8 cellular contexts compared by ENCODE assay signal in the genomic region with DNA sequence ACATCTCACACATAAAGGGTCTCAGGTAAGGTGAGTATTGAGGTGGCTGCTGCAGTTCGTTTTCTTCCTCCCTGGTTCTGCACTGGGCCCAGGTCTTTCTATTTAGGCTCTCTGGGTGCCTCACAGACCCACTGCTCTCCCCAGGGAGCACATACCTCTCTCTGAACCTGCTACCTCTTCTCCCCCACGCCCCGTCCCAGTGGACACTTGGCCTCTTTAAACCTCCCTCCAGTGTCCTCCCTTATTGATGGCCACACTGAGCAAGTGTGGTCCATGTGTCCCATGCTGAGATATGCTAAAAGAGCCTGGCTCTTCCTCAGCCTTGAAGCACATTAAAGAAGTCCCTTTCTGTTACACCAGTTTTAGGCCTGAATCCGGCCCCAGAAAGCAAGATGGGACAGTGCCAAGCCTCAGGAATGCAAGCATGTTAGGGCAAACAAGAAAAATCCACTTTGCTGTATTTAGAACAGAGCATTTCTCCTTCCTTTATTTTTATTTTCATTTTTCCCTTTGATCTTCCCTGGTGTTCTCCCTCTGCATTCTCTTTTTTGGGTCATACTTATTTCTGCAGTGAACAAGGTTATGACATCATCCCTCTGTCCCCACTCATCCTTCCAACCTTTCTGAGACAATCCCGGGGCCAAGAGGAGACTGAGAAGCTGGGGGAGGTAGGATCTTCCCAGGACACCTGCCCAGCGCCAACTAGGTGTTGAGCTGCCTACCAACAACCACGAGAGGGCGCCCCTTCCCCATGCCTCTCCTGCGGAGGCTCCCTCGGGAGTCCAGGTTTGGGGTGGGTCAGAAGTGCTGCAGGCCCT. TPM values are rescaled to one million over a fixed set of nuclear protein-coding genes. Genes with fewer than 3 reads are reported as not detected.
DNase-seq lines count a peak whose midpoint lies in the region; ATAC-seq and TF ChIP-seq lines count a peak whose summit lies in the region.

No MANE protein-coding gene starts in this region.

- H4K8ac ChIP-seq in H9 (replicated peaks; ENCODE audit: insufficient read length, low read depth, low read length) = no peak overlapping the region

- H3K27me3 ChIP-seq in H9 (ENCODE audit: insufficient read depth, low read length) = no peaks in the 10 kb centered on the region
- no peaks in the 10 kb centered on the region for H3K27me3 ChIP-seq in body of pancreas

- H3K79me1 ChIP-seq in H9 (ENCODE audit: insufficient read depth, low read depth, low read length, poor library complexity, severe bottlenecking) = no peaks in the 10 kb centered on the region

- TF ChIP-seq POLR2A in body of pancreas (IDR thresholded peaks at IDR 0.05) = no peak

- H3K9ac ChIP-seq in H9 (ENCODE audit: extremely low read depth, insufficient read length, low read length) = no peak overlapping the region

- no peak overlapping the region for H2BK5ac ChIP-seq in H9 (ENCODE audit: insufficient read length, low read length)

- H3K9me3 Mint-ChIP-seq in H9 = no peaks in the 10 kb centered on the region; a peak in 1 of 5 replicates

- no peak overlapping the region for H4K91ac ChIP-seq in H9 (ENCODE audit: insufficient read length, low read depth, low read length)

- no peak overlapping the region for H3K4me2 ChIP-seq in H9 (ENCODE audit: insufficient read depth, insufficient read length, low read length)

- peak; percentile 56 for DNase-seq in DMS153 (lab: John Stamatoyannopoulos, UW)
- DNase-seq in H9 = peak; percentile 90
- peak; percentile 19 for DNase-seq in NCI-H1694 (lab: John Stamatoyannopoulos, UW)
- DNase-seq in UCSD-AML1 (lab: John Stamatoyannopoulos, UW; ENCODE audit: unreplicated experiment) = peak; percentile 72
- peak; percentile 74 to 83 (median 80) for DNase-seq in body of pancreas
- DNase-seq in iPS-NIHi11 (ENCODE audit: low spot score) = peak; percentile 91
- peak; percentile 51 to 61 for DNase-seq in stimulated activated CD4-positive, alpha-beta T cell treated with anti-CD3 and anti-CD28 coated beads, Interleukin-15, amount 100 ng/mL, for 1 hour (ENCODE audit: low read depth in 1 of 2, low spot score in 1 of 2)

- no peak overlapping the region for H3K23ac ChIP-seq in H9 (ENCODE audit: insufficient read length, low read depth, low read length)

- H3K27me3 Mint-ChIP-seq in H9 (ENCODE audit: low read depth) = peaks cover 8% of the 10 kb centered on the region

- no CpG with 5 or more reads among the region's 10 CpGs for WGBS in H9 (ENCODE audit: extremely low coverage, insufficient read length, low lambda C conversion rate)
- 21 to 22% methylated on average over 8 to 10 of the region's 10 CpGs for WGBS in body of pancreas, 2 donors

- peaks cover 4% of the 10 kb centered on the region for H3K4me1 ChIP-seq in H9 (ENCODE audit: insufficient read depth, low read length)
- peaks cover 15% of the 10 kb centered on the region for H3K4me1 ChIP-seq in body of pancreas

- H2AK5ac ChIP-seq in H9 (ENCODE audit: insufficient read length, low read length) = no peak overlapping the region

- no peak overlapping the region for H3K4ac ChIP-seq in H9 (ENCODE audit: low read depth, low read length)

- H3K27ac ChIP-seq in H9 (ENCODE audit: insufficient read length, low read depth, low read length) = no peak overlapping the region
- H3K27ac ChIP-seq in body of pancreas = no peak overlapping the region

- H3K36me3 ChIP-seq in body of pancreas (replicated peaks in 1 of 2; ENCODE audit: insufficient read depth in 1 of 2, low read depth in 2 of 2) = no peaks in the 10 kb centered on the region

- no peaks in the 10 kb centered on the region for H4K20me1 ChIP-seq in H9 (ENCODE audit: control insufficient read depth, insufficient read depth, insufficient read length)

- H3K4me1 Mint-ChIP-seq in H9 = peaks cover 54 to 59% of the 10 kb centered on the region in 2 experiments

- intact Hi-C loops in body of pancreas (cut with DNase I) = no loop called here

- no peak overlapping the region for H3K14ac ChIP-seq in H9 (ENCODE audit: insufficient read depth, low read length)

- no peak overlapping the region for H2BK12ac ChIP-seq in H9 (ENCODE audit: insufficient read length, low read depth, low read length)

- H3K18ac ChIP-seq in H9 (ENCODE audit: insufficient read length, low read depth, low read length) = no peak overlapping the region

- no peak overlapping the region for H2AFZ ChIP-seq in H9 (ENCODE audit: low read length)

- TF ChIP-seq CTCF in H9 (conservative IDR thresholded peaks at IDR 0.05) (peak; percentile 95), body of pancreas (IDR thresholded peaks at IDR 0.05) (peak; percentile 86 to 95 (median 90))

- H3T11ph ChIP-seq in H9 (ENCODE audit: low read length) = no peak overlapping the region

- no peaks in the 10 kb centered on the region for H3K23me2 ChIP-seq in H9 (ENCODE audit: insufficient read length, low read depth, low read length, poor library complexity, severe bottlenecking)

- no peak overlapping the region for H3K56ac ChIP-seq in H9 (ENCODE audit: insufficient read length, low read depth, low read length)

- H3K4me3 Mint-ChIP-seq in H9 = no peak overlapping the region

- no peak overlapping the region for H3K27ac Mint-ChIP-seq in H9

- peak; percentile 87 for ATAC-seq in body of pancreas
- ATAC-seq in GM18520 (IDR thresholded peaks at IDR 0.05; ENCODE audit: unreplicated experiment) = no peak

- no peaks in the 10 kb centered on the region for H3K9me3 ChIP-seq in H9 (ENCODE audit: control insufficient read depth, low read depth, low read length)
- H3K9me3 ChIP-seq in body of pancreas = no peaks in the 10 kb centered on the region

- H2BK120ac ChIP-seq in H9 (ENCODE audit: low read depth, low read length, poor library complexity, severe bottlenecking) = no peak overlapping the region

- no peak overlapping the region for H4K5ac ChIP-seq in H9 (ENCODE audit: insufficient read length, low read depth, low read length)

- no peak overlapping the region for H2BK20ac ChIP-seq in H9 (ENCODE audit: low read depth, low read length, poor library complexity, severe bottlenecking)

- H3K36me3 Mint-ChIP-seq in H9 (ENCODE audit: insufficient read depth in 1 of 3, low read depth in 3 of 3) = no peaks in the 10 kb centered on the region

- no peak overlapping the region for H2BK15ac ChIP-seq in H9 (ENCODE audit: low read depth, low read length)

- H3K79me2 ChIP-seq in H9 (ENCODE audit: insufficient read depth, low read length) = no peaks in the 10 kb centered on the region

- no peak overlapping the region for H3K4me3 ChIP-seq in body of pancreas

RNA-seq across cellular contexts. Expression of a gene that starts 5.0 kb away (rescaled TPM):
- total RNA-seq in H9 (2021) (not detected in 2 replicates), body of pancreas (not detected)

RNA-seq across cellular contexts. Expression of a gene that starts 22.1 kb away (rescaled TPM):
- total RNA-seq in H9 (2021) (0.11 and 0.29 TPM in 2 replicates), body of pancreas (10 to 100 TPM; 16.1 to 35.3 TPM)

Comparison
In these comparisons a context has a peak if more than half of its experiments do, and no peak if none do; other contexts are left out.
1. DNase-seq: peak in every context shown above with its lines; median percentile 91 in iPS-NIHi11; 90 in H9; 80 in body of pancreas; 72 in UCSD-AML1; 56 in DMS153; 56 in stimulated activated CD4-positive, alpha-beta T cell treated with anti-CD3 and anti-CD28 coated beads, Interleukin-15, amount 100 ng/mL, for 1 hour; 19 in NCI-H1694.
2. RNA of a gene that starts 22.1 kb away (total RNA-seq): 16.1 to 35.3 TPM in body of pancreas; 0.11 to 0.29 TPM in H9; every median in the first group is over 10 times any median in the second.